In genomic region chr2:58650781-58651180, GRCh38 we compare ENCODE assay signal across 19 cellular contexts.
DNase-seq lines count a peak whose midpoint lies in the region; ATAC-seq and TF ChIP-seq lines count a peak whose summit lies in the region.
"Had no signal": no experiment of that assay in that cellular context is flagged by ENCODE, and none has a peak within 500 bp of the region (broad histone marks: within the 10 kb centered on the region; RNA-seq: fewer than 3 reads in every experiment).

No MANE protein-coding gene starts in this region.

- no peaks in the 10 kb centered on the region for H3K9me3 ChIP-seq in Loucy (ENCODE audit: insufficient read depth, low read depth, low read length)
- H3K9me3 ChIP-seq: BLaER1 treated with 17β-estradiol and CSF1 and Interleukin-3, amounts not matched to agents 10 nM and 100 nM; Caco-2 had no signal

- ATAC-seq in GM21825 (IDR thresholded peaks at IDR 0.05; ENCODE audit: unreplicated experiment) (no peak), sciatic nerve (no peak)
- ATAC-seq in activated naive CD8-positive, alpha-beta T cell treated with anti-CD3 and anti-CD28 coated beads, Interleukin-2, amount 50 U/mL, for 24 hours, result no peak
- ATAC-seq: CD8-positive, alpha-beta T cell; GM12878 had no signal

- H3K27me3 Mint-ChIP-seq in nephron progenitor cell (ENCODE audit: low read depth, poor library complexity), result no peaks in the 10 kb centered on the region
- H3K27me3 Mint-ChIP-seq in activated naive CD8-positive, alpha-beta T cell treated with anti-CD3 and anti-CD28 coated beads, Interleukin-2, amount 50 U/mL, for 24 hours, result no peaks in the 10 kb centered on the region
- H3K27me3 Mint-ChIP-seq: CD4-positive, alpha-beta T cell had no signal

- H4K20me1 ChIP-seq in Loucy (ENCODE audit: insufficient read depth, low read length, poor library complexity, severe bottlenecking), result no peaks in the 10 kb centered on the region
- H4K20me1 ChIP-seq: BLaER1 treated with 17β-estradiol and CSF1 and Interleukin-3, amounts not matched to agents 10 nM and 100 nM had no signal

- H3K4me1 ChIP-seq in Loucy (ENCODE audit: insufficient read depth, low read length, poor library complexity, severe bottlenecking), result peaks cover 14% of the 10 kb centered on the region
- H3K4me1 ChIP-seq: BLaER1 treated with 17β-estradiol and CSF1 and Interleukin-3, amounts not matched to agents 10 nM and 100 nM; Caco-2 had no signal

- H3K27me3 ChIP-seq in Loucy (ENCODE audit: insufficient read depth, low read length, poor library complexity, severe bottlenecking), result no peaks in the 10 kb centered on the region
- H3K27me3 ChIP-seq: BLaER1 treated with 17β-estradiol and CSF1 and Interleukin-3, amounts not matched to agents 10 nM and 100 nM had no signal

- no peaks in the 10 kb centered on the region for H3F3A ChIP-seq in Loucy (ENCODE audit: low read depth)

- H3K27ac Mint-ChIP-seq in nephron progenitor cell, result peak overlapping the region; percentile 7
- H3K27ac Mint-ChIP-seq in activated naive CD8-positive, alpha-beta T cell treated with anti-CD3 and anti-CD28 coated beads, Interleukin-2, amount 50 U/mL, for 24 hours, result no peak overlapping the region
- H3K27ac Mint-ChIP-seq: B cell; CD4-positive, alpha-beta T cell; CD8-positive, alpha-beta T cell had no signal

- H3K79me2 ChIP-seq in Loucy (ENCODE audit: insufficient read depth, low read length), result no peaks in the 10 kb centered on the region

- H3K4me3 Mint-ChIP-seq in nephron progenitor cell, result no peak overlapping the region
- H3K4me3 Mint-ChIP-seq in activated naive CD8-positive, alpha-beta T cell treated with anti-CD3 and anti-CD28 coated beads, Interleukin-2, amount 50 U/mL, for 24 hours, result no peak overlapping the region
- H3K4me3 Mint-ChIP-seq: B cell; CD4-positive, alpha-beta T cell; CD8-positive, alpha-beta T cell had no signal

- H3K36me3 ChIP-seq in Loucy (ENCODE audit: insufficient read depth, low read length), result no peaks in the 10 kb centered on the region
- H3K36me3 ChIP-seq: BLaER1 treated with 17β-estradiol and CSF1 and Interleukin-3, amounts not matched to agents 10 nM and 100 nM had no signal

- TF ChIP-seq CTCF in Loucy (conservative IDR thresholded peaks at IDR 0.05; ENCODE audit: low read length), result no peak
- TF ChIP-seq CTCF in nephron progenitor cell (IDR thresholded peaks at IDR 0.05), result no peak

- intact Hi-C loops in sciatic nerve (cut with DNase I), result no loop called here

- DNase-seq in amniotic epithelial cell (ENCODE audit: low read depth) (peak; percentile 61), nephron progenitor cell (no peak), AG20443 (ENCODE audit: low spot score) (no peak), sciatic nerve (ENCODE audit: low spot score) (no peak)
- DNase-seq in activated naive CD8-positive, alpha-beta T cell treated with anti-CD3 and anti-CD28 coated beads, Interleukin-2, amount 50 U/mL, for 24 hours, result no peak
- DNase-seq: 8988T; ACHN; AML-193; Caco-2; Calu3; CD4-positive, alpha-beta T cell; CD8-positive, alpha-beta T cell; DMS79 treated with DMSO at 0.1 percent for 48 hours; GDM1 had no signal

- H3K9ac ChIP-seq in Loucy (ENCODE audit: low read depth, low read length, poor library complexity, severe bottlenecking), result no peak overlapping the region
- H3K9ac ChIP-seq: BLaER1 treated with 17β-estradiol and CSF1 and Interleukin-3, amounts not matched to agents 10 nM and 100 nM had no signal

- no peaks in the 10 kb centered on the region for H3K36me3 Mint-ChIP-seq in nephron progenitor cell (ENCODE audit: low read depth)
- no peaks in the 10 kb centered on the region for H3K36me3 Mint-ChIP-seq in activated naive CD8-positive, alpha-beta T cell treated with anti-CD3 and anti-CD28 coated beads, Interleukin-2, amount 50 U/mL, for 24 hours (ENCODE audit: low read depth)
- H3K36me3 Mint-ChIP-seq: CD8-positive, alpha-beta T cell had no signal

- peaks cover 22% of the 10 kb centered on the region for H3K4me1 Mint-ChIP-seq in nephron progenitor cell
- no peaks in the 10 kb centered on the region for H3K4me1 Mint-ChIP-seq in activated naive CD8-positive, alpha-beta T cell treated with anti-CD3 and anti-CD28 coated beads, Interleukin-2, amount 50 U/mL, for 24 hours

- H3K4me3 ChIP-seq in Loucy (ENCODE audit: low read length, poor library complexity, severe bottlenecking), result no peak overlapping the region
- H3K4me3 ChIP-seq: BLaER1 treated with 17β-estradiol and CSF1 and Interleukin-3, amounts not matched to agents 10 nM and 100 nM; GM12878 had no signal

- H2AFZ ChIP-seq in Loucy (ENCODE audit: low read length), result 0 out of 2 replicates have a peak overlapping the region, but pooled peaks have one; percentile 1

- H3K9me3 Mint-ChIP-seq in nephron progenitor cell, result no peaks in the 10 kb centered on the region
- H3K9me3 Mint-ChIP-seq in activated naive CD8-positive, alpha-beta T cell treated with anti-CD3 and anti-CD28 coated beads, Interleukin-2, amount 50 U/mL, for 24 hours, result no peaks in the 10 kb centered on the region
- H3K9me3 Mint-ChIP-seq: CD4-positive, alpha-beta T cell; CD8-positive, alpha-beta T cell had no signal

- no peak overlapping the region for H3K4me2 ChIP-seq in Loucy (ENCODE audit: low read depth, low read length, poor library complexity, severe bottlenecking)
- H3K4me2 ChIP-seq: BLaER1 treated with 17β-estradiol and CSF1 and Interleukin-3, amounts not matched to agents 10 nM and 100 nM had no signal

- H3K9me2 ChIP-seq in Loucy (replicated peaks; ENCODE audit: low read depth, low read length), result no peaks in the 10 kb centered on the region
